25 cellular contexts compared by ENCODE assay signal in genomic region chr10:72762042-72762441, GRCh38.
DNase-seq lines count a peak whose midpoint lies in the region; ATAC-seq and TF ChIP-seq lines count a peak whose summit lies in the region.
"Had no signal": no experiment of that assay in that cellular context is flagged by ENCODE, and none has a peak within 500 bp of the region (broad histone marks: within the 10 kb centered on the region; RNA-seq: fewer than 3 reads in every experiment).

No MANE protein-coding gene starts in this region.

- H3K9me3 ChIP-seq in endodermal cell (ENCODE audit: control insufficient read depth, low read length) (no peaks in the 10 kb centered on the region), hepatocyte (ENCODE audit: low read depth) (peaks cover 5% of the 10 kb centered on the region), tibial artery (no peaks in the 10 kb centered on the region)
- H3K9me3 ChIP-seq: BE2C had no signal

- H3K27me3 Mint-ChIP-seq in endodermal cell (ENCODE audit: insufficient read depth): no peaks in the 10 kb centered on the region
- H3K27me3 Mint-ChIP-seq in WTC11 (ENCODE audit: low read depth): no peaks in the 10 kb centered on the region

- H3K4me3 ChIP-seq in endodermal cell (ENCODE audit: low read length) (peak overlapping the region; percentile 2), hepatocyte (no peak overlapping the region), tibial artery (no peak overlapping the region)
- H3K4me3 ChIP-seq: K562 had no signal

- no peaks in the 10 kb centered on the region for H3K36me3 Mint-ChIP-seq in endodermal cell (ENCODE audit: low read depth)
- H3K36me3 Mint-ChIP-seq in WTC11: no peaks in the 10 kb centered on the region

- no peak overlapping the region for H3K9ac ChIP-seq in endodermal cell (ENCODE audit: extremely low read depth, low read length, poor library complexity, severe bottlenecking)

- H3K36me3 ChIP-seq in endodermal cell (ENCODE audit: control insufficient read depth, insufficient read depth, low read length) (no peaks in the 10 kb centered on the region), hepatocyte (replicated peaks; ENCODE audit: insufficient read depth, low read depth) (no peaks in the 10 kb centered on the region), tibial artery (no peaks in the 10 kb centered on the region)
- H3K36me3 ChIP-seq: BE2C had no signal

- no peak overlapping the region for H3K4me2 ChIP-seq in hepatocyte

- intact Hi-C loops in tibial artery (cut with DNase I; ENCODE audit: low total_unique reads): no loop called here

- H3K9me3 Mint-ChIP-seq in endodermal cell (no peaks in the 10 kb centered on the region), WTC11 (no peaks in the 10 kb centered on the region)
- H3K9me3 Mint-ChIP-seq: HFFc6 had no signal

- DNase-seq in endodermal cell: no peak
- no peak for DNase-seq in hepatocyte (ENCODE audit: low spot score)
- DNase-seq in tibial artery: no peak
- no peak for DNase-seq in WTC11 (ENCODE audit: low spot score)
- no peak for DNase-seq in RKO (ENCODE audit: low spot score)
- DNase-seq in kidney glomerular epithelial cell (lab: John Stamatoyannopoulos, UW): no peak
- DNase-seq: BE2C; DMS53; EL; H7; HFFc6; MM.1S; NCI-H1092 treated with DMSO at 0.1 percent for 48 hours; NCI-H146; NCI-H2029; NCI-H2227 treated with DMSO at 0.1 percent for 48 hours; NCI-H510A; NCI-H774; NK-92 treated with Interleukin-12 subunit alpha and Interleukin-12 subunit beta, amount 100 ng/mL, for 24 hours had no signal

- H3K27ac Mint-ChIP-seq in endodermal cell (peak overlapping the region; percentile 56), WTC11 (no peak overlapping the region)
- H3K27ac Mint-ChIP-seq: HFFc6 had no signal

- TF ChIP-seq CTCF in endodermal cell (conservative IDR thresholded peaks at IDR 0.05) (no peak), hepatocyte (IDR thresholded peaks at IDR 0.05; ENCODE audit: poor library complexity) (no peak), tibial artery (IDR thresholded peaks at IDR 0.05) (no peak), WTC11 (IDR thresholded peaks at IDR 0.05) (no peak)

- CTCF ChIA-PET in WTC11 (lab: Charles Lee): no interaction called here

- H3K4me3 Mint-ChIP-seq in endodermal cell (peak overlapping the region; percentile 26), WTC11 (no peak overlapping the region)
- H3K4me3 Mint-ChIP-seq: HFFc6 had no signal

- no peak overlapping the region for H2AFZ ChIP-seq in hepatocyte

- peaks cover 12% of the 10 kb centered on the region for H3K4me1 ChIP-seq in endodermal cell (ENCODE audit: control insufficient read depth, insufficient read depth, low read length)
- H3K4me1 ChIP-seq in hepatocyte (ENCODE audit: insufficient read depth): peaks cover 5% of the 10 kb centered on the region
- H3K4me1 ChIP-seq in tibial artery: peaks cover 0 to 36% (median 7%) of the 10 kb centered on the region in 4 donors

- no peaks in the 10 kb centered on the region for H4K20me1 ChIP-seq in hepatocyte (ENCODE audit: insufficient read depth, poor library complexity, severe bottlenecking)

- H3K9me2 ChIP-seq in hepatocyte (replicated peaks; ENCODE audit: insufficient read depth): no peaks in the 10 kb centered on the region

- H3K27ac ChIP-seq in endodermal cell (ENCODE audit: low read depth, low read length) (no peak overlapping the region), hepatocyte (peak overlapping the region; percentile 2), tibial artery (peak overlapping the region; percentile 18 to 50)
- H3K27ac ChIP-seq: HL-60 had no signal

- POLR2A ChIA-PET in WTC11 (lab: Charles Lee): no interaction called here

- peaks cover 54% of the 10 kb centered on the region for H3K4me1 Mint-ChIP-seq in endodermal cell
- peaks cover 47% of the 10 kb centered on the region for H3K4me1 Mint-ChIP-seq in WTC11

- H3K79me2 ChIP-seq in hepatocyte: peaks cover 47% of the 10 kb centered on the region

- H3K27me3 ChIP-seq in endodermal cell (ENCODE audit: control insufficient read depth, insufficient read depth, low read length, poor library complexity, severe bottlenecking) (no peaks in the 10 kb centered on the region), hepatocyte (no peaks in the 10 kb centered on the region), tibial artery (no peaks in the 10 kb centered on the region)
- H3K27me3 ChIP-seq: BE2C had no signal

- no peak for ATAC-seq in SK-N-SH treated with all-trans-retinoic acid at 6 μM for 48 hours
- ATAC-seq in WTC11: no peak
- no peak for ATAC-seq in GM19397 (IDR thresholded peaks at IDR 0.05; ENCODE audit: unreplicated experiment)
- ATAC-seq: HepG2, K562, Panc1 had no signal

TF ChIP-seq in SK-N-SH treated with all-trans-retinoic acid at 6 μM for 48 hours, 23 proteins besides CTCF, POLR2A, EP300 and RAD21:
- TF ChIP-seq TCF4 (CRISPR knock-in tag; IDR thresholded peaks at IDR 0.05; ENCODE audit: borderline replicate concordance) (peak; percentile 55; the same call in 1 of the 2 replicates), ISL1 (CRISPR knock-in tag; IDR thresholded peaks at IDR 0.05) (peak; percentile 50), TOX (CRISPR knock-in tag; IDR thresholded peaks at IDR 0.05; ENCODE audit: borderline replicate concordance) (no peak)

TF ChIP-seq in WTC11, 78 proteins besides CTCF, POLR2A, EP300 and RAD21:
- TF ChIP-seq CREB1 (CRISPR knock-in tag; IDR thresholded peaks at IDR 0.05): no peak
- TF ChIP-seq, protein P1, sequence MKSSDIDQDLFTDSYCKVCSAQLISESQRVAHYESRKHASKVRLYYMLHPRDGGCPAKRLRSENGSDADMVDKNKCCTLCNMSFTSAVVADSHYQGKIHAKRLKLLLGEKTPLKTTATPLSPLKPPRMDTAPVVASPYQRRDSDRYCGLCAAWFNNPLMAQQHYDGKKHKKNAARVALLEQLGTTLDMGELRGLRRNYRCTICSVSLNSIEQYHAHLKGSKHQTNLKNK (CRISPR knock-in tag; IDR thresholded peaks at IDR 0.05): no peak
- TF ChIP-seq GTF2I (CRISPR knock-in tag; conservative IDR thresholded peaks at IDR 0.05): no peak
- TF ChIP-seq, protein P2, sequence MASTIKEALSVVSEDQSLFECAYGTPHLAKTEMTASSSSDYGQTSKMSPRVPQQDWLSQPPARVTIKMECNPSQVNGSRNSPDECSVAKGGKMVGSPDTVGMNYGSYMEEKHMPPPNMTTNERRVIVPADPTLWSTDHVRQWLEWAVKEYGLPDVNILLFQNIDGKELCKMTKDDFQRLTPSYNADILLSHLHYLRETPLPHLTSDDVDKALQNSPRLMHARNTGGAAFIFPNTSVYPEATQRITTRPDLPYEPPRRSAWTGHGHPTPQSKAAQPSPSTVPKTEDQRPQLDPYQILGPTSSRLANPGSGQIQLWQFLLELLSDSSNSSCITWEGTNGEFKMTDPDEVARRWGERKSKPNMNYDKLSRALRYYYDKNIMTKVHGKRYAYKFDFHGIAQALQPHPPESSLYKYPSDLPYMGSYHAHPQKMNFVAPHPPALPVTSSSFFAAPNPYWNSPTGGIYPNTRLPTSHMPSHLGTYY (CRISPR knock-in tag; IDR thresholded peaks at IDR 0.05): no peak
- TF ChIP-seq, protein P3, sequence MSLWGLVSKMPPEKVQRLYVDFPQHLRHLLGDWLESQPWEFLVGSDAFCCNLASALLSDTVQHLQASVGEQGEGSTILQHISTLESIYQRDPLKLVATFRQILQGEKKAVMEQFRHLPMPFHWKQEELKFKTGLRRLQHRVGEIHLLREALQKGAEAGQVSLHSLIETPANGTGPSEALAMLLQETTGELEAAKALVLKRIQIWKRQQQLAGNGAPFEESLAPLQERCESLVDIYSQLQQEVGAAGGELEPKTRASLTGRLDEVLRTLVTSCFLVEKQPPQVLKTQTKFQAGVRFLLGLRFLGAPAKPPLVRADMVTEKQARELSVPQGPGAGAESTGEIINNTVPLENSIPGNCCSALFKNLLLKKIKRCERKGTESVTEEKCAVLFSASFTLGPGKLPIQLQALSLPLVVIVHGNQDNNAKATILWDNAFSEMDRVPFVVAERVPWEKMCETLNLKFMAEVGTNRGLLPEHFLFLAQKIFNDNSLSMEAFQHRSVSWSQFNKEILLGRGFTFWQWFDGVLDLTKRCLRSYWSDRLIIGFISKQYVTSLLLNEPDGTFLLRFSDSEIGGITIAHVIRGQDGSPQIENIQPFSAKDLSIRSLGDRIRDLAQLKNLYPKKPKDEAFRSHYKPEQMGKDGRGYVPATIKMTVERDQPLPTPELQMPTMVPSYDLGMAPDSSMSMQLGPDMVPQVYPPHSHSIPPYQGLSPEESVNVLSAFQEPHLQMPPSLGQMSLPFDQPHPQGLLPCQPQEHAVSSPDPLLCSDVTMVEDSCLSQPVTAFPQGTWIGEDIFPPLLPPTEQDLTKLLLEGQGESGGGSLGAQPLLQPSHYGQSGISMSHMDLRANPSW (CRISPR knock-in tag; conservative IDR thresholded peaks at IDR 0.05; ENCODE audit: low read depth): no peak
- TF ChIP-seq NR1H2 (CRISPR knock-in tag; IDR thresholded peaks at IDR 0.05): no peak
- no peak for TF ChIP-seq SMAD3 (CRISPR knock-in tag; IDR thresholded peaks at IDR 0.05; ENCODE audit: borderline replicate concordance)
- TF ChIP-seq E2F4 (CRISPR knock-in tag; IDR thresholded peaks at IDR 0.05; ENCODE audit: borderline replicate concordance, low read depth): no peak
- TF ChIP-seq SMAD4 (CRISPR knock-in tag; IDR thresholded peaks at IDR 0.05): no peak
- TF ChIP-seq, protein P4, sequence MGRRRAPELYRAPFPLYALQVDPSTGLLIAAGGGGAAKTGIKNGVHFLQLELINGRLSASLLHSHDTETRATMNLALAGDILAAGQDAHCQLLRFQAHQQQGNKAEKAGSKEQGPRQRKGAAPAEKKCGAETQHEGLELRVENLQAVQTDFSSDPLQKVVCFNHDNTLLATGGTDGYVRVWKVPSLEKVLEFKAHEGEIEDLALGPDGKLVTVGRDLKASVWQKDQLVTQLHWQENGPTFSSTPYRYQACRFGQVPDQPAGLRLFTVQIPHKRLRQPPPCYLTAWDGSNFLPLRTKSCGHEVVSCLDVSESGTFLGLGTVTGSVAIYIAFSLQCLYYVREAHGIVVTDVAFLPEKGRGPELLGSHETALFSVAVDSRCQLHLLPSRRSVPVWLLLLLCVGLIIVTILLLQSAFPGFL (CRISPR knock-in tag; IDR thresholded peaks at IDR 0.05; ENCODE audit: borderline replicate concordance): no peak
- TF ChIP-seq GABPB1 (CRISPR knock-in tag; IDR thresholded peaks at IDR 0.05): no peak
- no peak for TF ChIP-seq KAT7 (CRISPR knock-in tag; IDR thresholded peaks at IDR 0.05; ENCODE audit: borderline replicate concordance)
- TF ChIP-seq JAZF1 (CRISPR knock-in tag; IDR thresholded peaks at IDR 0.05): no peak
